ENCODE assay signal across 16 cellular contexts in the genomic region with DNA sequence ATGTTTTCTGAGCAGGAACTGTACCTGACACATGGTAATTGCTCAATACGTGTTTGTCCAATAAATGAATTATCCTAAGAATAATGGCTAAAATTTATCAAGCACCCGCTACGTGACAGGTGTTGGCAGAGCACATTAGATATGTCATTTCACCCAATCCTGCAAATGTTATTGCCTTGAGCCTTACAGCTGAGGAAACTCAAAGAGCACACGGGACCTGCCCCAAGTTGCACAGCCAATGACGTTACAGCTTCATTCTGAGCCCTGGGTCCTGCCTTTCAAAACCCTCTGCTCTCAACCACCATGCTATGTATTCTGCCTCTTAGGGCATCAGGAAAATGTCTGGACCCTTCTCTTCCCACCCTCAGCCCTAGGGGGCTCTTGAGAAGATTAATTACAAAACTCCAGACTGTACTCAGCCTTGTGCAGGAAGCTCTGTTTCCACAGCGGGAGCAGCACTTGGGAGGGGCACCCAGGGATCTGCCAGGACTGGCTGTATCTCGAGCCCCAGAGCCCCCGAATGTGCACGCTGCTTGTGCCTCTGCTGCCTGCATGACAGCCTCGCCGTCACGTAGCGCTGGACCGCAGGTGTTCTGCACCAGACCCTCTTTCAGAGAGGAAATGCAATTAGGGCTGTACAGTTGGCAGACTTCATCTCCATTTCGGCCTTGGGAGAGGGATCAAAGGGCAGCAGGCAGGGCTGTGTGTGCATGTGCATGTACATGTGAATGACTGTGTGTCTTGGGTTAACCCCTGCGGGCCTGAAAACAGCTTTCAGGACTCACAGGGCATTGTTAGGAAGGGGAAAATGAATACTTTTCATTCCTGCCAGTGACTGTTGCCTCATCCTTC.
"Had no signal": no experiment of that assay in that cellular context is flagged by ENCODE, and none has a peak within 500 bp of the region (broad histone marks: within the 10 kb centered on the region; RNA-seq: fewer than 3 reads in every experiment).

No MANE protein-coding gene starts in this region.

- H3K4me2 ChIP-seq: hepatocyte had no signal

- H3K4me3 Mint-ChIP-seq: activated T-helper 1 cell treated with anti-CD3 and anti-CD28 coated beads, Interleukin-12 subunit alpha, Interleukin-12 subunit beta, Interleukin-2, Interleukin-4 antibody, amounts not matched to agents 30 ng/mL and 10 ng/mL and 1 ng/mL, durations not matched to agents 14 hours and 24 hours and 36 hours; naive thymus-derived CD4-positive, alpha-beta T cell; stimulated activated memory B cell treated with anti-CD40 and anti-IgM and Interleukin-4, amounts not matched to agents 10 μg/mL and 1 μg/mL and 100 μg/mL, for 72 hours; T-cell had no signal

- H3K27ac Mint-ChIP-seq: activated T-helper 1 cell treated with anti-CD3 and anti-CD28 coated beads, Interleukin-12 subunit alpha, Interleukin-12 subunit beta, Interleukin-2, Interleukin-4 antibody, amounts not matched to agents 30 ng/mL and 10 ng/mL and 1 ng/mL, durations not matched to agents 14 hours and 24 hours and 36 hours; naive thymus-derived CD4-positive, alpha-beta T cell; stimulated activated memory B cell treated with anti-CD40 and anti-IgM and Interleukin-4, amounts not matched to agents 10 μg/mL and 1 μg/mL and 100 μg/mL, for 72 hours; T-cell had no signal

- H3K36me3 ChIP-seq: gastrocnemius medialis, neutrophil, tibial artery, WERI-Rb-1 had no signal

- H3K79me2 ChIP-seq: hepatocyte had no signal

- H3K36me3 Mint-ChIP-seq: naive thymus-derived CD4-positive, alpha-beta T cell; stimulated activated memory B cell treated with anti-CD40 and anti-IgM and Interleukin-4, amounts not matched to agents 10 μg/mL and 1 μg/mL and 100 μg/mL, for 72 hours; T-cell had no signal

- H3K9me3 Mint-ChIP-seq: activated T-helper 1 cell treated with anti-CD3 and anti-CD28 coated beads, Interleukin-12 subunit alpha, Interleukin-12 subunit beta, Interleukin-2, Interleukin-4 antibody, amounts not matched to agents 30 ng/mL and 10 ng/mL and 1 ng/mL, durations not matched to agents 14 hours and 24 hours and 36 hours; stimulated activated memory B cell treated with anti-CD40 and anti-IgM and Interleukin-4, amounts not matched to agents 10 μg/mL and 1 μg/mL and 100 μg/mL, for 72 hours had no signal

- H3K4me1 ChIP-seq: gastrocnemius medialis, tibial artery had no signal

- H2AFZ ChIP-seq: hepatocyte had no signal

- H3K4me1 Mint-ChIP-seq: naive thymus-derived CD4-positive, alpha-beta T cell; stimulated activated memory B cell treated with anti-CD40 and anti-IgM and Interleukin-4, amounts not matched to agents 10 μg/mL and 1 μg/mL and 100 μg/mL, for 72 hours; T-cell had no signal

- H3K4me3 ChIP-seq: gastrocnemius medialis, hepatocyte, lung, tibial artery had no signal

- DNase-seq: activated CD4-positive, alpha-beta T cell treated with anti-CD3 and anti-CD28 coated beads for 4 hours; activated naive CD4-positive, alpha-beta T cell treated with Interleukin-2 at 50 U/mL for 16 hours; effector CD4-positive, alpha-beta T cell; gastrocnemius medialis; midbrain; naive thymus-derived CD4-positive, alpha-beta T cell; right cardiac atrium; T-cell; T1000; tibial artery; WERI-Rb-1 had no signal

- H3K27me3 Mint-ChIP-seq: stimulated activated memory B cell treated with anti-CD40 and anti-IgM and Interleukin-4, amounts not matched to agents 10 μg/mL and 1 μg/mL and 100 μg/mL, for 72 hours had no signal

- H3K9me3 ChIP-seq: gastrocnemius medialis, neutrophil had no signal

- H3K27me3 ChIP-seq: gastrocnemius medialis, hepatocyte, neutrophil had no signal

- H3K27ac ChIP-seq: gastrocnemius medialis, hepatocyte, neutrophil, tibial artery, WERI-Rb-1 had no signal
